ENCODE assay signal across 1 cellular context in genomic region chr5:171387970-171388815, GRCh38.
TF ChIP-seq lines count a peak whose summit lies in the region.

No MANE protein-coding gene starts in this region.

TF ChIP-seq in K562, 482 proteins besides CTCF, POLR2A, EP300 and RAD21 (continued from another document and continues in another):
- no peak for TF ChIP-seq E2F8 (IDR thresholded peaks at IDR 0.05; ENCODE audit: low read depth, partially characterized antibody)
- TF ChIP-seq, protein P1, sequence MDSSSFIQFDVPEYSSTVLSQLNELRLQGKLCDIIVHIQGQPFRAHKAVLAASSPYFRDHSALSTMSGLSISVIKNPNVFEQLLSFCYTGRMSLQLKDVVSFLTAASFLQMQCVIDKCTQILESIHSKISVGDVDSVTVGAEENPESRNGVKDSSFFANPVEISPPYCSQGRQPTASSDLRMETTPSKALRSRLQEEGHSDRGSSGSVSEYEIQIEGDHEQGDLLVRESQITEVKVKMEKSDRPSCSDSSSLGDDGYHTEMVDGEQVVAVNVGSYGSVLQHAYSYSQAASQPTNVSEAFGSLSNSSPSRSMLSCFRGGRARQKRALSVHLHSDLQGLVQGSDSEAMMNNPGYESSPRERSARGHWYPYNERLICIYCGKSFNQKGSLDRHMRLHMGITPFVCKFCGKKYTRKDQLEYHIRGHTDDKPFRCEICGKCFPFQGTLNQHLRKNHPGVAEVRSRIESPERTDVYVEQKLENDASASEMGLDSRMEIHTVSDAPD (CRISPR knock-in tag; IDR thresholded peaks at IDR 0.05), result no peak
- no peak for TF ChIP-seq ILF3 (IDR thresholded peaks at IDR 0.05; ENCODE audit: borderline replicate concordance)
- TF ChIP-seq FOXP1 (CRISPR knock-in tag; IDR thresholded peaks at IDR 0.05), result peak; percentile 22; the same call in 1 of the 2 replicates
- peak; percentile 96 for TF ChIP-seq MXD1 (CRISPR knock-in tag; IDR thresholded peaks at IDR 0.05; ENCODE audit: borderline replicate concordance, poor library complexity, severe bottlenecking)
- no peak for TF ChIP-seq KLF16 (IDR thresholded peaks at IDR 0.05)
- TF ChIP-seq, protein P2, sequence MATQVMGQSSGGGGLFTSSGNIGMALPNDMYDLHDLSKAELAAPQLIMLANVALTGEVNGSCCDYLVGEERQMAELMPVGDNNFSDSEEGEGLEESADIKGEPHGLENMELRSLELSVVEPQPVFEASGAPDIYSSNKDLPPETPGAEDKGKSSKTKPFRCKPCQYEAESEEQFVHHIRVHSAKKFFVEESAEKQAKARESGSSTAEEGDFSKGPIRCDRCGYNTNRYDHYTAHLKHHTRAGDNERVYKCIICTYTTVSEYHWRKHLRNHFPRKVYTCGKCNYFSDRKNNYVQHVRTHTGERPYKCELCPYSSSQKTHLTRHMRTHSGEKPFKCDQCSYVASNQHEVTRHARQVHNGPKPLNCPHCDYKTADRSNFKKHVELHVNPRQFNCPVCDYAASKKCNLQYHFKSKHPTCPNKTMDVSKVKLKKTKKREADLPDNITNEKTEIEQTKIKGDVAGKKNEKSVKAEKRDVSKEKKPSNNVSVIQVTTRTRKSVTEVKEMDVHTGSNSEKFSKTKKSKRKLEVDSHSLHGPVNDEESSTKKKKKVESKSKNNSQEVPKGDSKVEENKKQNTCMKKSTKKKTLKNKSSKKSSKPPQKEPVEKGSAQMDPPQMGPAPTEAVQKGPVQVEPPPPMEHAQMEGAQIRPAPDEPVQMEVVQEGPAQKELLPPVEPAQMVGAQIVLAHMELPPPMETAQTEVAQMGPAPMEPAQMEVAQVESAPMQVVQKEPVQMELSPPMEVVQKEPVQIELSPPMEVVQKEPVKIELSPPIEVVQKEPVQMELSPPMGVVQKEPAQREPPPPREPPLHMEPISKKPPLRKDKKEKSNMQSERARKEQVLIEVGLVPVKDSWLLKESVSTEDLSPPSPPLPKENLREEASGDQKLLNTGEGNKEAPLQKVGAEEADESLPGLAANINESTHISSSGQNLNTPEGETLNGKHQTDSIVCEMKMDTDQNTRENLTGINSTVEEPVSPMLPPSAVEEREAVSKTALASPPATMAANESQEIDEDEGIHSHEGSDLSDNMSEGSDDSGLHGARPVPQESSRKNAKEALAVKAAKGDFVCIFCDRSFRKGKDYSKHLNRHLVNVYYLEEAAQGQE (CRISPR knock-in tag; IDR thresholded peaks at IDR 0.05; ENCODE audit: low read depth), result no peak
- peak; percentile 39 for TF ChIP-seq EGR1 (conservative IDR thresholded peaks at IDR 0.05)
- TF ChIP-seq, protein P3, sequence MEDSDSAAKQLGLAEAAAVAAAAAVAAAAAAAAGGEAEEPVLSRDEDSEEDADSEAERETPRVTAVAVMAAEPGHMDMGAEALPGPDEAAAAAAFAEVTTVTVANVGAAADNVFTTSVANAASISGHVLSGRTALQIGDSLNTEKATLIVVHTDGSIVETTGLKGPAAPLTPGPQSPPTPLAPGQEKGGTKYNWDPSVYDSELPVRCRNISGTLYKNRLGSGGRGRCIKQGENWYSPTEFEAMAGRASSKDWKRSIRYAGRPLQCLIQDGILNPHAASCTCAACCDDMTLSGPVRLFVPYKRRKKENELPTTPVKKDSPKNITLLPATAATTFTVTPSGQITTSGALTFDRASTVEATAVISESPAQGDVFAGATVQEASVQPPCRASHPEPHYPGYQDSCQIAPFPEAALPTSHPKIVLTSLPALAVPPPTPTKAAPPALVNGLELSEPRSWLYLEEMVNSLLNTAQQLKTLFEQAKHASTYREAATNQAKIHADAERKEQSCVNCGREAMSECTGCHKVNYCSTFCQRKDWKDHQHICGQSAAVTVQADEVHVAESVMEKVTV (CRISPR knock-in tag; IDR thresholded peaks at IDR 0.05), result no peak
- 0 out of 2 replicates have a peak, but pooled peaks have one; percentile 2 for TF ChIP-seq STAT5A (IDR thresholded peaks at IDR 0.05; ENCODE audit: borderline replicate concordance, low read length)
- TF ChIP-seq CBX2 (IDR thresholded peaks at IDR 0.05; ENCODE audit: insufficient read depth, low read length, poor library complexity, severe bottlenecking), result no peak
- TF ChIP-seq NFE2 (IDR thresholded peaks at IDR 0.05; ENCODE audit: low read depth), result no peak
- TF ChIP-seq POLR3A (IDR thresholded peaks at IDR 0.05; ENCODE audit: borderline replicate concordance, extremely low read depth, insufficient read depth, insufficient read length), result no peak
- TF ChIP-seq, protein P4, sequence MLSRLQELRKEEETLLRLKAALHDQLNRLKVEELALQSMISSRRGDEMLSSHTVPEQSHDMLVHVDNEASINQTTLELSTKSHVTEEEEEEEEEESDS (CRISPR knock-in tag; IDR thresholded peaks at IDR 0.05), result no peak
- TF ChIP-seq, protein P5, sequence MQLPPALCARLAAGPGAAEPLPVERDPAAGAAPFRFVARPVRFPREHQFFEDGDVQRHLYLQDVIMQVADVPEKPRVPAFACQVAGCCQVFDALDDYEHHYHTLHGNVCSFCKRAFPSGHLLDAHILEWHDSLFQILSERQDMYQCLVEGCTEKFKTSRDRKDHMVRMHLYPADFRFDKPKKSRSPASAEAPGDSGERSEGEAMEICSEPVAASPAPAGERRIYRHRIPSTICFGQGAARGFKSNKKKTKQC (CRISPR knock-in tag; IDR thresholded peaks at IDR 0.05), result 0 out of 2 replicates have a peak, but pooled peaks have one; percentile 65
- no peak for TF ChIP-seq ZNF551 (CRISPR knock-in tag; IDR thresholded peaks at IDR 0.05)
- TF ChIP-seq ZNF316 (IDR thresholded peaks at IDR 0.05), result no peak
- TF ChIP-seq TRIM25 (IDR thresholded peaks at IDR 0.05; ENCODE audit: borderline replicate concordance), result no peak
- TF ChIP-seq NUFIP1 (IDR thresholded peaks at IDR 0.05; ENCODE audit: partially characterized antibody), result no peak
- no peak for TF ChIP-seq U2AF1 (optimal IDR thresholded peaks at IDR 0.05; ENCODE audit: low read depth, low read length)
- TF ChIP-seq POLR2AphosphoS5 (IDR thresholded peaks at IDR 0.05; ENCODE audit: control insufficient read depth, insufficient read depth, low read depth, low read length), result peak; percentile 61; the same call in 1 of the 2 replicates
- peak; percentile 70 for TF ChIP-seq RNF2 (IDR thresholded peaks at IDR 0.05)
- TF ChIP-seq HMG20A (CRISPR knock-in tag; conservative IDR thresholded peaks at IDR 0.05), result no peak
- no peak for TF ChIP-seq HIVEP1 (CRISPR knock-in tag; IDR thresholded peaks at IDR 0.05)
- TF ChIP-seq, protein P6, sequence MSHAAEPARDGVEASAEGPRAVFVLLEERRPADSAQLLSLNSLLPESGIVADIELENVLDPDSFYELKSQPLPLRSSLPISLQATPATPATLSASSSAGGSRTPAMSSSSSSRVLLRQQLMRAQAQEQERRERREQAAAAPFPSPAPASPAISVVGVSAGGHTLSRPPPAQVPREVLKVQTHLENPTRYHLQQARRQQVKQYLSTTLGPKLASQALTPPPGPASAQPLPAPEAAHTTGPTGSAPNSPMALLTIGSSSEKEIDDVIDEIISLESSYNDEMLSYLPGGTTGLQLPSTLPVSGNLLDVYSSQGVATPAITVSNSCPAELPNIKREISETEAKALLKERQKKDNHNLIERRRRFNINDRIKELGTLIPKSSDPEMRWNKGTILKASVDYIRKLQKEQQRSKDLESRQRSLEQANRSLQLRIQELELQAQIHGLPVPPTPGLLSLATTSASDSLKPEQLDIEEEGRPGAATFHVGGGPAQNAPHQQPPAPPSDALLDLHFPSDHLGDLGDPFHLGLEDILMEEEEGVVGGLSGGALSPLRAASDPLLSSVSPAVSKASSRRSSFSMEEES (CRISPR knock-in tag; IDR thresholded peaks at IDR 0.05), result peak; percentile 9; the same call in 1 of the 2 replicates
- TF ChIP-seq CBFA2T2 (conservative IDR thresholded peaks at IDR 0.05), result peak; percentile 44
- no peak for TF ChIP-seq GATAD2B (IDR thresholded peaks at IDR 0.05; ENCODE audit: borderline replicate concordance)
- no peak for TF ChIP-seq BRCA1 (IDR thresholded peaks at IDR 0.05)
- TF ChIP-seq BRCA1 (CRISPR knock-in tag; IDR thresholded peaks at IDR 0.05), result no peak
- TF ChIP-seq KHSRP (IDR thresholded peaks at IDR 0.05), result no peak
- TF ChIP-seq ZNF707 (CRISPR knock-in tag; conservative IDR thresholded peaks at IDR 0.05), result no peak
- no peak for TF ChIP-seq ZNF780A (CRISPR knock-in tag; IDR thresholded peaks at IDR 0.05)
- TF ChIP-seq MLLT1 (IDR thresholded peaks at IDR 0.05), result no peak; a peak in 1 of 4 replicates
- TF ChIP-seq MYC (IDR thresholded peaks at IDR 0.05; ENCODE audit: low read depth, low read length), result peak; percentile 99
- TF ChIP-seq MYC (CRISPR knock-in tag; IDR thresholded peaks at IDR 0.05; ENCODE audit: borderline replicate concordance, low read depth), result peak; percentile 98
- no peak for TF ChIP-seq ZNF583 (CRISPR knock-in tag; IDR thresholded peaks at IDR 0.05)
- TF ChIP-seq CAMTA2 (CRISPR knock-in tag; conservative IDR thresholded peaks at IDR 0.05), result no peak
- peak in 1 of 2 experiments; percentile 64; a peak in 2 of 4 replicates for TF ChIP-seq MAZ (CRISPR knock-in tag; conservative IDR thresholded peaks at IDR 0.05 in 1 of 2, IDR thresholded peaks at IDR 0.05 in 1 of 2)
- TF ChIP-seq, protein P7, sequence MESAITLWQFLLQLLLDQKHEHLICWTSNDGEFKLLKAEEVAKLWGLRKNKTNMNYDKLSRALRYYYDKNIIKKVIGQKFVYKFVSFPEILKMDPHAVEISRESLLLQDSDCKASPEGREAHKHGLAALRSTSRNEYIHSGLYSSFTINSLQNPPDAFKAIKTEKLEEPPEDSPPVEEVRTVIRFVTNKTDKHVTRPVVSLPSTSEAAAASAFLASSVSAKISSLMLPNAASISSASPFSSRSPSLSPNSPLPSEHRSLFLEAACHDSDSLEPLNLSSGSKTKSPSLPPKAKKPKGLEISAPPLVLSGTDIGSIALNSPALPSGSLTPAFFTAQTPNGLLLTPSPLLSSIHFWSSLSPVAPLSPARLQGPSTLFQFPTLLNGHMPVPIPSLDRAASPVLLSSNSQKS (CRISPR knock-in tag; IDR thresholded peaks at IDR 0.05), result no peak
- no peak for TF ChIP-seq GABPB2 (CRISPR knock-in tag; conservative IDR thresholded peaks at IDR 0.05)
- no peak for TF ChIP-seq ZNF785 (CRISPR knock-in tag; IDR thresholded peaks at IDR 0.05)
- TF ChIP-seq, protein P8, sequence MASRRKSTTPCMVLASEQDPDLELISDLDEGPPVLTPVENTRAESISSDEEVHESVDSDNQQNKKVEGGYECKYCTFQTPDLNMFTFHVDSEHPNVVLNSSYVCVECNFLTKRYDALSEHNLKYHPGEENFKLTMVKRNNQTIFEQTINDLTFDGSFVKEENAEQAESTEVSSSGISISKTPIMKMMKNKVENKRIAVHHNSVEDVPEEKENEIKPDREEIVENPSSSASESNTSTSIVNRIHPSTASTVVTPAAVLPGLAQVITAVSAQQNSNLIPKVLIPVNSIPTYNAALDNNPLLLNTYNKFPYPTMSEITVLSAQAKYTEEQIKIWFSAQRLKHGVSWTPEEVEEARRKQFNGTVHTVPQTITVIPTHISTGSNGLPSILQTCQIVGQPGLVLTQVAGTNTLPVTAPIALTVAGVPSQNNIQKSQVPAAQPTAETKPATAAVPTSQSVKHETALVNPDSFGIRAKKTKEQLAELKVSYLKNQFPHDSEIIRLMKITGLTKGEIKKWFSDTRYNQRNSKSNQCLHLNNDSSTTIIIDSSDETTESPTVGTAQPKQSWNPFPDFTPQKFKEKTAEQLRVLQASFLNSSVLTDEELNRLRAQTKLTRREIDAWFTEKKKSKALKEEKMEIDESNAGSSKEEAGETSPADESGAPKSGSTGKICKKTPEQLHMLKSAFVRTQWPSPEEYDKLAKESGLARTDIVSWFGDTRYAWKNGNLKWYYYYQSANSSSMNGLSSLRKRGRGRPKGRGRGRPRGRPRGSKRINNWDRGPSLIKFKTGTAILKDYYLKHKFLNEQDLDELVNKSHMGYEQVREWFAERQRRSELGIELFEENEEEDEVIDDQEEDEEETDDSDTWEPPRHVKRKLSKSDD (conservative IDR thresholded peaks at IDR 0.05; ENCODE audit: low read length), result no peak
- TF ChIP-seq KAT7 (CRISPR knock-in tag; IDR thresholded peaks at IDR 0.05; ENCODE audit: borderline replicate concordance), result no peak; the same call in 1 of the 2 replicates
- TF ChIP-seq ZSCAN32 (CRISPR knock-in tag; IDR thresholded peaks at IDR 0.05), result no peak
